Comparison of ENCODE assay signal across 8 cellular contexts in genomic region chr5:50666261-50667078, GRCh38. TPM values are rescaled to one million over a fixed set of nuclear protein-coding genes. Genes with fewer than 3 reads are reported as not detected.
DNase-seq lines count a peak whose midpoint lies in the region; ATAC-seq and TF ChIP-seq lines count a peak whose summit lies in the region.

Gene PARP8, plus strand, starts transcription at chr5:50666637. Its CDS starts 459 bp downstream, at chr5:50667096.

- intact Hi-C loops in A673 (cut with micrococcal nuclease; ENCODE audit: unreplicated experiment) = loop anchor here (5.0 kb wide), 1 partner anchor 81 kb away; no protein-coding TSS in a partner anchor
- intact Hi-C loops in Right ventricle myocardium superior (cut with DNase I) = no loop called here
- intact Hi-C loops in ovary (cut with DNase I) = no loop called here

- DNase-seq in A673 (ENCODE audit: low spot score) = peak; percentile 62
- peak; percentile 59 to 67 for DNase-seq in SJSA1 (ENCODE audit: low read depth in 1 of 2, low spot score in 2 of 2)
- DNase-seq in activated naive CD4-positive, alpha-beta T cell treated with anti-CD3 and anti-CD28 coated beads, Interleukin-2, amount 50 U/mL, for 16 hours = peak; percentile 43
- DNase-seq in Right ventricle myocardium superior = peak; percentile 65
- DNase-seq in ovary = peak; percentile 48 to 70 (median 67)

- H3K27ac ChIP-seq in A673 (ENCODE audit: low read depth, low read length, poor library complexity, severe bottlenecking) (peak within 1 kb of the TSS; percentile 81), SJSA1 (peak within 1 kb of the TSS; percentile 94), ovary (peak within 1 kb of the TSS; percentile 75 to 84), urinary bladder (ENCODE audit: low read depth) (peak within 1 kb of the TSS; percentile 93)

- no peak for TF ChIP-seq EP300 in ovary (IDR thresholded peaks at IDR 0.05)

- CTCF ChIA-PET in A673 (lab: Charles Lee) = no interaction called here

- H3K27me3 ChIP-seq in A673 (replicated peaks; ENCODE audit: insufficient read depth, low read depth, low read length, poor library complexity) = no peaks in the 10 kb centered on the region
- no peaks in the 10 kb centered on the region for H3K27me3 ChIP-seq in SJSA1 (replicated peaks)
- no peaks in the 10 kb centered on the region for H3K27me3 ChIP-seq in ovary

- H3K4me1 ChIP-seq in A673 (ENCODE audit: insufficient read depth, low read length, poor library complexity, severe bottlenecking) (peaks cover 4% of the 10 kb centered on the region), SJSA1 (replicated peaks) (no peaks in the 10 kb centered on the region), ovary (ENCODE audit: insufficient read depth) (no peaks in the 10 kb centered on the region), urinary bladder (ENCODE audit: insufficient read depth) (no peaks in the 10 kb centered on the region)

- BruUV-seq in A673 (replicated peaks; lab: Mats Ljungman, UMichigan) = no TSS peak

- peak within 1 kb of the TSS; percentile 66 for H3K4me3 ChIP-seq in A673 (ENCODE audit: low read depth, low read length, poor library complexity, severe bottlenecking)
- H3K4me3 ChIP-seq in SJSA1 = peak within 1 kb of the TSS; percentile 86
- peak within 1 kb of the TSS; percentile 77 for H3K4me3 ChIP-seq in ovary
- H3K4me3 ChIP-seq in urinary bladder (ENCODE audit: low read depth, low read length) = peak within 1 kb of the TSS; percentile 91

- H3K9me3 ChIP-seq in A673 (ENCODE audit: low read depth, low read length, poor library complexity, severe bottlenecking) (no peaks in the 10 kb centered on the region), SJSA1 (replicated peaks) (no peaks in the 10 kb centered on the region), ovary (no peaks in the 10 kb centered on the region)

- no peak for TF ChIP-seq POLR2A in ovary (IDR thresholded peaks at IDR 0.05)

- TF ChIP-seq CTCF in A673 (conservative IDR thresholded peaks at IDR 0.05; ENCODE audit: low read depth, low read length) = no peak
- TF ChIP-seq CTCF in ovary (IDR thresholded peaks at IDR 0.05) = no peak

- peak; percentile 32 for ATAC-seq in GM18858 (IDR thresholded peaks at IDR 0.05; ENCODE audit: unreplicated experiment)
- peak; percentile 33 for ATAC-seq in HG03378 (IDR thresholded peaks at IDR 0.05; ENCODE audit: unreplicated experiment)
- peak; percentile 55 for ATAC-seq in Right ventricle myocardium superior (ENCODE audit: poor library complexity)

- WGBS in ovary, 3 donors = 0 to 1% (median 1%) methylated on average over 63 to 70 of the region's 70 CpGs
- under 1% methylated on average over 70 of the region's 70 CpGs for WGBS in urinary bladder

- POLR2A ChIA-PET in A673 (lab: Charles Lee; ENCODE audit: low non-redundant PET) = no interaction called here

- H3K36me3 ChIP-seq in A673 (ENCODE audit: insufficient read depth, low read length, poor library complexity, severe bottlenecking) = no peaks in the 10 kb centered on the region
- H3K36me3 ChIP-seq in SJSA1 = peaks cover 4% of the 10 kb centered on the region; the same call in 1 of the 2 replicates
- H3K36me3 ChIP-seq in ovary = no peaks in the 10 kb centered on the region
- H3K36me3 ChIP-seq in urinary bladder (ENCODE audit: insufficient read depth) = no peaks in the 10 kb centered on the region

RNA-seq across cellular contexts. Expression of gene PARP8, which starts in this region (rescaled TPM):
- total RNA-seq in A673 (2021) = 17.7 and 18.0 TPM in 2 replicates
- 4.5 and 6.8 TPM in 2 replicates for total RNA-seq in SJSA1 (2014; rRNA removed; shearing (Covaris generic))
- total RNA-seq in Right ventricle myocardium superior = 5.2 TPM
- total RNA-seq in ovary = 10 to 100 TPM; 11.2 to 21.4 (median 18.4) TPM
- 10 to 100 TPM in 1 of 2 donors, 1 to 10 TPM in 1; 4.4 to 19.8 TPM for polyA plus RNA-seq in ovary
- total RNA-seq in urinary bladder = 25.9 TPM
- polyA plus RNA-seq in urinary bladder = 8.4 TPM

Comparison
In these comparisons a context has a peak if more than half of its experiments do, and no peak if none do; other contexts are left out.
1. Peak in every context shown above with its lines: DNase-seq, ATAC-seq, H3K4me3 ChIP-seq and H3K27ac ChIP-seq.